In genomic region chr5:143986567-143987242, GRCh38 we compare ENCODE assay signal across 1 cellular context.
A peak's percentile ranks its signal among the peaks of the same experiment; 100 is the strongest.
TF ChIP-seq lines count a peak whose summit lies in the region.

No MANE protein-coding gene starts in this region.

TF ChIP-seq in HEK293, 187 proteins besides CTCF, POLR2A, EP300 and RAD21 (continued from another document and continues in another):
- TF ChIP-seq, protein P1, sequence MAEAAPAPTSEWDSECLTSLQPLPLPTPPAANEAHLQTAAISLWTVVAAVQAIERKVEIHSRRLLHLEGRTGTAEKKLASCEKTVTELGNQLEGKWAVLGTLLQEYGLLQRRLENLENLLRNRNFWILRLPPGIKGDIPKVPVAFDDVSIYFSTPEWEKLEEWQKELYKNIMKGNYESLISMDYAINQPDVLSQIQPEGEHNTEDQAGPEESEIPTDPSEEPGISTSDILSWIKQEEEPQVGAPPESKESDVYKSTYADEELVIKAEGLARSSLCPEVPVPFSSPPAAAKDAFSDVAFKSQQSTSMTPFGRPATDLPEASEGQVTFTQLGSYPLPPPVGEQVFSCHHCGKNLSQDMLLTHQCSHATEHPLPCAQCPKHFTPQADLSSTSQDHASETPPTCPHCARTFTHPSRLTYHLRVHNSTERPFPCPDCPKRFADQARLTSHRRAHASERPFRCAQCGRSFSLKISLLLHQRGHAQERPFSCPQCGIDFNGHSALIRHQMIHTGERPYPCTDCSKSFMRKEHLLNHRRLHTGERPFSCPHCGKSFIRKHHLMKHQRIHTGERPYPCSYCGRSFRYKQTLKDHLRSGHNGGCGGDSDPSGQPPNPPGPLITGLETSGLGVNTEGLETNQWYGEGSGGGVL (tag by site-specific recombination; IDR thresholded peaks at IDR 0.05): no peak
- no peak for TF ChIP-seq SETDB1 (IDR thresholded peaks at IDR 0.05; ENCODE audit: insufficient read length, low read length)
- TF ChIP-seq RBAK (tag by site-specific recombination; IDR thresholded peaks at IDR 0.05): no peak
- no peak for TF ChIP-seq ZNF18 (tag by site-specific recombination; IDR thresholded peaks at IDR 0.05)
- TF ChIP-seq ZNF404 (tag by site-specific recombination; IDR thresholded peaks at IDR 0.05): no peak
- no peak for TF ChIP-seq MEIS1 (CRISPR knock-in tag; IDR thresholded peaks at IDR 0.05; ENCODE audit: borderline replicate concordance)
- TF ChIP-seq ZNF639 (tag by site-specific recombination; IDR thresholded peaks at IDR 0.05): no peak
- no peak for TF ChIP-seq SCRT2 (tag by site-specific recombination; IDR thresholded peaks at IDR 0.05)
- no peak for TF ChIP-seq ZNF501 (tag by site-specific recombination; IDR thresholded peaks at IDR 0.05)
- no peak for TF ChIP-seq ZNF549 (tag by site-specific recombination; IDR thresholded peaks at IDR 0.05)
- no peak for TF ChIP-seq ZNF184 (tag by site-specific recombination; IDR thresholded peaks at IDR 0.05)
- TF ChIP-seq ZNF623 (tag by site-specific recombination; IDR thresholded peaks at IDR 0.05): no peak
- no peak for TF ChIP-seq ZNF514 (tag by site-specific recombination; IDR thresholded peaks at IDR 0.05)
- TF ChIP-seq ZNF707 (tag by site-specific recombination; IDR thresholded peaks at IDR 0.05): no peak
- no peak for TF ChIP-seq ZNF394 (tag by site-specific recombination; IDR thresholded peaks at IDR 0.05; ENCODE audit: borderline replicate concordance)
- TF ChIP-seq, protein P2, sequence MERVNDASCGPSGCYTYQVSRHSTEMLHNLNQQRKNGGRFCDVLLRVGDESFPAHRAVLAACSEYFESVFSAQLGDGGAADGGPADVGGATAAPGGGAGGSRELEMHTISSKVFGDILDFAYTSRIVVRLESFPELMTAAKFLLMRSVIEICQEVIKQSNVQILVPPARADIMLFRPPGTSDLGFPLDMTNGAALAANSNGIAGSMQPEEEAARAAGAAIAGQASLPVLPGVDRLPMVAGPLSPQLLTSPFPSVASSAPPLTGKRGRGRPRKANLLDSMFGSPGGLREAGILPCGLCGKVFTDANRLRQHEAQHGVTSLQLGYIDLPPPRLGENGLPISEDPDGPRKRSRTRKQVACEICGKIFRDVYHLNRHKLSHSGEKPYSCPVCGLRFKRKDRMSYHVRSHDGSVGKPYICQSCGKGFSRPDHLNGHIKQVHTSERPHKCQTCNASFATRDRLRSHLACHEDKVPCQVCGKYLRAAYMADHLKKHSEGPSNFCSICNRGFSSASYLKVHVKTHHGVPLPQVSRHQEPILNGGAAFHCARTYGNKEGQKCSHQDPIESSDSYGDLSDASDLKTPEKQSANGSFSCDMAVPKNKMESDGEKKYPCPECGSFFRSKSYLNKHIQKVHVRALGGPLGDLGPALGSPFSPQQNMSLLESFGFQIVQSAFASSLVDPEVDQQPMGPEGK (tag by site-specific recombination; IDR thresholded peaks at IDR 0.05): no peak
- 0 out of 2 replicates have a peak, but pooled peaks have one; percentile 28 for TF ChIP-seq ZBTB8A (tag by site-specific recombination; IDR thresholded peaks at IDR 0.05)
- no peak for TF ChIP-seq ZNF473 (tag by site-specific recombination; IDR thresholded peaks at IDR 0.05)
- peak; percentile 52; the same call in 1 of the 2 replicates for TF ChIP-seq ZXDB (tag by site-specific recombination; IDR thresholded peaks at IDR 0.05)
- no peak for TF ChIP-seq ZNF341 (tag by site-specific recombination; IDR thresholded peaks at IDR 0.05; ENCODE audit: low read depth)
- no peak for TF ChIP-seq REST (tag by site-specific recombination; IDR thresholded peaks at IDR 0.05)
- no peak for TF ChIP-seq ZBTB7A (tag by site-specific recombination; IDR thresholded peaks at IDR 0.05; ENCODE audit: low read depth)
- TF ChIP-seq ZSCAN30 (tag by site-specific recombination; IDR thresholded peaks at IDR 0.05): no peak
- no peak for TF ChIP-seq ZNF621 (tag by site-specific recombination; IDR thresholded peaks at IDR 0.05)
- no peak for TF ChIP-seq ZNF76 (tag by site-specific recombination; IDR thresholded peaks at IDR 0.05; ENCODE audit: borderline replicate concordance, low read depth)
- TF ChIP-seq ZBTB17 (tag by site-specific recombination; IDR thresholded peaks at IDR 0.05): no peak
- no peak for TF ChIP-seq ZNF24 (tag by site-specific recombination; IDR thresholded peaks at IDR 0.05)
- TF ChIP-seq, protein P3, sequence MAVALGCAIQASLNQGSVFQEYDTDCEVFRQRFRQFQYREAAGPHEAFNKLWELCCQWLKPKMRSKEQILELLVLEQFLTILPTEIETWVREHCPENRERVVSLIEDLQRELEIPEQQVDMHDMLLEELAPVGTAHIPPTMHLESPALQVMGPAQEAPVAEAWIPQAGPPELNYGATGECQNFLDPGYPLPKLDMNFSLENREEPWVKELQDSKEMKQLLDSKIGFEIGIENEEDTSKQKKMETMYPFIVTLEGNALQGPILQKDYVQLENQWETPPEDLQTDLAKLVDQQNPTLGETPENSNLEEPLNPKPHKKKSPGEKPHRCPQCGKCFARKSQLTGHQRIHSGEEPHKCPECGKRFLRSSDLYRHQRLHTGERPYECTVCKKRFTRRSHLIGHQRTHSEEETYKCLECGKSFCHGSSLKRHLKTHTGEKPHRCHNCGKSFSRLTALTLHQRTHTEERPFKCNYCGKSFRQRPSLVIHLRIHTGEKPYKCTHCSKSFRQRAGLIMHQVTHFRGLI (tag by site-specific recombination; IDR thresholded peaks at IDR 0.05): no peak
- TF ChIP-seq IKZF3 (tag by site-specific recombination; IDR thresholded peaks at IDR 0.05): 0 out of 2 replicates have a peak, but pooled peaks have one; percentile 8
- TF ChIP-seq ZNF10 (tag by site-specific recombination; IDR thresholded peaks at IDR 0.05): no peak
- TF ChIP-seq OVOL3 (tag by site-specific recombination; IDR thresholded peaks at IDR 0.05): peak; percentile 83; the same call in 1 of the 2 replicates
- TF ChIP-seq ZNF529 (tag by site-specific recombination; IDR thresholded peaks at IDR 0.05; ENCODE audit: insufficient replicate concordance): no peak
- TF ChIP-seq SCRT1 (tag by site-specific recombination; IDR thresholded peaks at IDR 0.05; ENCODE audit: borderline replicate concordance): no peak
- TF ChIP-seq ZNF626 (tag by site-specific recombination; IDR thresholded peaks at IDR 0.05): no peak
- no peak for TF ChIP-seq ZNF23 (tag by site-specific recombination; IDR thresholded peaks at IDR 0.05; ENCODE audit: borderline replicate concordance)
- TF ChIP-seq ZNF658 (tag by site-specific recombination; IDR thresholded peaks at IDR 0.05): no peak
- TF ChIP-seq ZNF544 (tag by site-specific recombination; IDR thresholded peaks at IDR 0.05): no peak
- peak; percentile 73; the same call in 1 of the 2 replicates for TF ChIP-seq TRIM28 (IDR thresholded peaks at IDR 0.05; ENCODE audit: borderline replicate concordance, low read length)
- TF ChIP-seq WT1 (tag by site-specific recombination; IDR thresholded peaks at IDR 0.05): peak; percentile 95
- TF ChIP-seq ZBTB21 (tag by site-specific recombination; IDR thresholded peaks at IDR 0.05): no peak
- no peak for TF ChIP-seq ZNF280C (tag by site-specific recombination; IDR thresholded peaks at IDR 0.05)
- TF ChIP-seq ZNF670 (tag by site-specific recombination; IDR thresholded peaks at IDR 0.05; ENCODE audit: low read depth): no peak
- peak; percentile 37; the same call in 1 of the 2 replicates for TF ChIP-seq PRDM4 (tag by site-specific recombination; IDR thresholded peaks at IDR 0.05)
- TF ChIP-seq ZNF654 (tag by site-specific recombination; IDR thresholded peaks at IDR 0.05; ENCODE audit: low read depth): no peak
- TF ChIP-seq ZNF510 (tag by site-specific recombination; IDR thresholded peaks at IDR 0.05; ENCODE audit: insufficient replicate concordance): no peak
- no peak for TF ChIP-seq ZNF830 (tag by site-specific recombination; IDR thresholded peaks at IDR 0.05; ENCODE audit: low read depth)
- TF ChIP-seq ZNF768 (tag by site-specific recombination; IDR thresholded peaks at IDR 0.05): no peak
- no peak for TF ChIP-seq ZNF221 (tag by site-specific recombination; IDR thresholded peaks at IDR 0.05; ENCODE audit: borderline replicate concordance)
- TF ChIP-seq ZNF140 (tag by site-specific recombination; IDR thresholded peaks at IDR 0.05): no peak
- no peak for TF ChIP-seq KLF1 (tag by site-specific recombination; IDR thresholded peaks at IDR 0.05)
